ENCODE assay signal across 7 cellular contexts in genomic region chr3:11771931-11772330, GRCh38.
A peak's percentile ranks its signal among the peaks of the same experiment; 100 is the strongest.
DNase-seq lines count a peak whose midpoint lies in the region; ATAC-seq and TF ChIP-seq lines count a peak whose summit lies in the region.
"Not testable (repeated sequence)": the region's sequence is repeated elsewhere in the genome, so short reads cannot be mapped to it uniquely, and the experiment has no call there.

No MANE protein-coding gene starts in this region.

- not testable (repeated sequence) for TF ChIP-seq CTCF in CD4-positive, alpha-beta T cell (IDR thresholded peaks at IDR 0.05); PC-3 (conservative IDR thresholded peaks at IDR 0.05; ENCODE audit: low read depth, low read length); smooth muscle cell (IDR thresholded peaks at IDR 0.05; ENCODE audit: borderline replicate concordance, insufficient read depth, poor library complexity, severe bottlenecking)

- DNase-seq in CD4-positive, alpha-beta T cell; epithelial cell of prostate (ENCODE audit: low read depth, low spot score); smooth muscle cell (lab: John Stamatoyannopoulos, UW; ENCODE audit: unreplicated experiment): not testable (repeated sequence)
- DNase-seq in HCEC 1CT (peak; percentile 13), PC-3 (peak; percentile 18), amniotic epithelial cell (ENCODE audit: low read depth) (peak; percentile 13), kidney tubule cell (ENCODE audit: low spot score) (peak; percentile 7)

- not testable (repeated sequence) for H4K20me1 ChIP-seq in PC-3 (ENCODE audit: low read length); smooth muscle cell (ENCODE audit: low read depth)

- H3K9me2 ChIP-seq in PC-3 (replicated peaks; ENCODE audit: low read length): not testable (repeated sequence)

- BruUV-seq in PC-3 (replicated peaks; lab: Mats Ljungman, UMichigan): not testable (repeated sequence)

- H3K36me3 Mint-ChIP-seq in CD4-positive, alpha-beta T cell (ENCODE audit: low read depth): not testable (repeated sequence)

- POLR2A ChIA-PET in CD4-positive, alpha-beta T cell (lab: Charles Lee): interaction anchor here (1.9 kb wide), 1 partner anchor 19 kb away, joined by 5 read pairs; no protein-coding TSS in a partner anchor
- POLR2A ChIA-PET in PC-3 (lab: Charles Lee; ENCODE audit: unreplicated experiment): not testable (repeated sequence)

- CTCF ChIA-PET in CD4-positive, alpha-beta T cell (lab: Charles Lee); PC-3 (lab: Charles Lee): not testable (repeated sequence)

- H3K4me3 ChIP-seq in PC-3 (ENCODE audit: low read length); smooth muscle cell: not testable (repeated sequence)

- H3K27me3 Mint-ChIP-seq in CD4-positive, alpha-beta T cell: not testable (repeated sequence)

- not testable (repeated sequence) for H3K9me3 ChIP-seq in CD4-positive, alpha-beta T cell (ENCODE audit: control insufficient read depth, low read length); PC-3 (ENCODE audit: low read length); smooth muscle cell (replicated peaks; ENCODE audit: low read depth)

- WGBS in smooth muscle cell (ENCODE audit: low lambda C conversion rate): 75% methylated on average over 5 of the region's 7 CpGs

- H2AFZ ChIP-seq in PC-3 (ENCODE audit: low read length); smooth muscle cell (ENCODE audit: low read depth): not testable (repeated sequence)

- not testable (repeated sequence) for H3K4me3 Mint-ChIP-seq in CD4-positive, alpha-beta T cell

- intact Hi-C loops in CD4-positive, alpha-beta T cell (cut with DNase I, micrococcal nuclease): loop anchor here (2.0 to 5.0 kb wide), 2 partner anchors 51 to 55 kb away; no protein-coding TSS in a partner anchor
- intact Hi-C loops in PC-3 (cut with micrococcal nuclease): not testable (repeated sequence)

- not testable (repeated sequence) for H3K27me3 ChIP-seq in CD4-positive, alpha-beta T cell (ENCODE audit: control insufficient read depth, insufficient read depth, low read length); PC-3 (ENCODE audit: low read length); smooth muscle cell (ENCODE audit: low read depth)

- H3K27ac ChIP-seq in CD4-positive, alpha-beta T cell (ENCODE audit: low read depth, low read length); PC-3 (ENCODE audit: low read length): not testable (repeated sequence)
- H3K27ac ChIP-seq in epithelial cell of prostate (peak overlapping the region; percentile 99), smooth muscle cell (ENCODE audit: low read depth) (peak overlapping the region; percentile 82)

- H3K9ac ChIP-seq in PC-3 (ENCODE audit: low read length); smooth muscle cell (ENCODE audit: low read depth): not testable (repeated sequence)

- ATAC-seq in CD4-positive, alpha-beta T cell (ENCODE audit: poor library complexity); PC-3: not testable (repeated sequence)

- not testable (repeated sequence) for H3K79me2 ChIP-seq in PC-3 (ENCODE audit: low read length); smooth muscle cell (ENCODE audit: low read depth)

- H3K4me1 Mint-ChIP-seq in CD4-positive, alpha-beta T cell (ENCODE audit: low read depth): peaks cover 19% of the 10 kb centered on the region

- H3K9me3 Mint-ChIP-seq in CD4-positive, alpha-beta T cell: not testable (repeated sequence)

- peak overlapping the region; percentile 10 for H3K27ac Mint-ChIP-seq in CD4-positive, alpha-beta T cell

- not testable (repeated sequence) for H3K36me3 ChIP-seq in PC-3 (ENCODE audit: low read depth, low read length); smooth muscle cell (ENCODE audit: low read depth)

- peaks cover 32% of the 10 kb centered on the region for H3K4me1 ChIP-seq in PC-3 (ENCODE audit: insufficient read depth, low read length)
- not testable (repeated sequence) for H3K4me1 ChIP-seq in smooth muscle cell (ENCODE audit: low read depth)

- not testable (repeated sequence) for H3K4me2 ChIP-seq in PC-3 (ENCODE audit: low read length); smooth muscle cell

- not testable (repeated sequence) for H3F3A ChIP-seq in PC-3 (ENCODE audit: low read length, unreplicated experiment); smooth muscle cell (ENCODE audit: low read depth)
